In genomic region chr6:11434565-11435326, GRCh38 we compare ENCODE assay signal across 9 cellular contexts.
DNase-seq lines count a peak whose midpoint lies in the region; ATAC-seq and TF ChIP-seq lines count a peak whose summit lies in the region.
"Had no signal": no experiment of that assay in that cellular context is flagged by ENCODE, and none has a peak within 500 bp of the region (broad histone marks: within the 10 kb centered on the region; RNA-seq: fewer than 3 reads in every experiment).

No MANE protein-coding gene starts in this region.

- CTCF ChIA-PET in activated CD4-positive, alpha-beta T cell treated with anti-CD3 and anti-CD28 coated beads, Interleukin-2, amount 10 ng/mL, durations not matched to agents 7 days and 5 days (lab: Charles Lee), result interaction anchor here (0.9 kb wide), 1 partner anchor 164 kb away, joined by 3 read pairs; no protein-coding TSS in a partner anchor

- no peaks in the 10 kb centered on the region for H3K27me3 Mint-ChIP-seq in activated CD4-positive, alpha-beta T cell treated with anti-CD3 and anti-CD28 coated beads, Interleukin-2, amount 10 ng/mL, durations not matched to agents 7 days and 5 days

- DNase-seq in ELR (ENCODE audit: low read depth) (peak; percentile 37), SJSA1 (ENCODE audit: low read depth in 1 of 2, low spot score in 2 of 2) (peak in 1 of 2 experiments; percentile 65), fibroblast of the aortic adventitia (ENCODE audit: low read depth) (peak; percentile 86), sciatic nerve (ENCODE audit: low spot score) (no peak), NCI-H2227 (lab: John Stamatoyannopoulos, UW; ENCODE audit: unreplicated experiment) (no peak)
- no peak for DNase-seq in activated CD4-positive, alpha-beta T cell treated with anti-CD3 and anti-CD28 coated beads, Interleukin-2, amount 10 ng/mL, durations not matched to agents 7 days and 5 days

- intact Hi-C loops in sciatic nerve (cut with DNase I), result no loop called here

- no peaks in the 10 kb centered on the region for H3K9me3 ChIP-seq in SJSA1 (replicated peaks)
- H3K9me3 ChIP-seq: neutrophil had no signal

- peak; percentile 47 for ATAC-seq in sciatic nerve
- ATAC-seq in HG03097 (IDR thresholded peaks at IDR 0.05; ENCODE audit: low FRiP score, unreplicated experiment), result no peak
- no peak for ATAC-seq in GM18498 (IDR thresholded peaks at IDR 0.05; ENCODE audit: unreplicated experiment)

- H3K27me3 ChIP-seq in SJSA1 (replicated peaks), result no peaks in the 10 kb centered on the region
- H3K27me3 ChIP-seq: neutrophil had no signal

- H3K27ac ChIP-seq in SJSA1, result peak overlapping the region; percentile 77
- H3K27ac ChIP-seq: neutrophil had no signal

- H3K27ac Mint-ChIP-seq in activated CD4-positive, alpha-beta T cell treated with anti-CD3 and anti-CD28 coated beads, Interleukin-2, amount 10 ng/mL, durations not matched to agents 7 days and 5 days, result no peak overlapping the region

- H3K4me1 ChIP-seq in SJSA1 (replicated peaks), result peaks cover 50% of the 10 kb centered on the region

- peaks cover 7% of the 10 kb centered on the region for H3K4me1 Mint-ChIP-seq in activated CD4-positive, alpha-beta T cell treated with anti-CD3 and anti-CD28 coated beads, Interleukin-2, amount 10 ng/mL, durations not matched to agents 7 days and 5 days

- H3K4me3 ChIP-seq in SJSA1 (no peak overlapping the region), fibroblast of the aortic adventitia (ENCODE audit: low read depth, low read length) (no peak overlapping the region)

- H3K36me3 ChIP-seq in SJSA1, result no peaks in the 10 kb centered on the region
- H3K36me3 ChIP-seq: neutrophil had no signal

- no peak for TF ChIP-seq CTCF in fibroblast of the aortic adventitia (IDR thresholded peaks at IDR 0.05; ENCODE audit: insufficient read depth, low read length)

- H3K4me3 Mint-ChIP-seq in activated CD4-positive, alpha-beta T cell treated with anti-CD3 and anti-CD28 coated beads, Interleukin-2, amount 10 ng/mL, durations not matched to agents 7 days and 5 days, result no peak overlapping the region

- peaks cover 2% of the 10 kb centered on the region for H3K9me3 Mint-ChIP-seq in activated CD4-positive, alpha-beta T cell treated with anti-CD3 and anti-CD28 coated beads, Interleukin-2, amount 10 ng/mL, durations not matched to agents 7 days and 5 days

- H3K36me3 Mint-ChIP-seq in activated CD4-positive, alpha-beta T cell treated with anti-CD3 and anti-CD28 coated beads, Interleukin-2, amount 10 ng/mL, durations not matched to agents 7 days and 5 days (ENCODE audit: low read depth), result no peaks in the 10 kb centered on the region

- POLR2A ChIA-PET in activated CD4-positive, alpha-beta T cell treated with anti-CD3 and anti-CD28 coated beads, Interleukin-2, amount 10 ng/mL, durations not matched to agents 7 days and 5 days (lab: Charles Lee), result no interaction called here

Comparison
In these comparisons a context has a peak if more than half of its experiments do, and no peak if none do; other contexts are left out.
1. DNase-seq: peak in ELR (single experiment) and fibroblast of the aortic adventitia (single experiment); none in sciatic nerve (single experiment), NCI-H2227 (single experiment) and activated CD4-positive, alpha-beta T cell treated with anti-CD3 and anti-CD28 coated beads, Interleukin-2, amount 10 ng/mL, durations not matched to agents 7 days and 5 days (single experiment).